In genomic region chr12:93407283-93407962, GRCh38 we compare ENCODE assay signal across 16 cellular contexts. TPM values are rescaled to one million over a fixed set of nuclear protein-coding genes. Genes with fewer than 3 reads are reported as not detected.
DNase-seq lines count a peak whose midpoint lies in the region; ATAC-seq lines count a peak whose summit lies in the region.
"Had no signal": no experiment of that assay in that cellular context is flagged by ENCODE, and none has a peak within 500 bp of the region (broad histone marks: within the 10 kb centered on the region; RNA-seq: fewer than 3 reads in every experiment).

No MANE protein-coding gene starts in this region.

- no peak for ATAC-seq in stimulated activated naive CD8-positive, alpha-beta T cell treated with anti-CD3 and anti-CD28 coated beads, Interleukin-15, Interleukin-2, amounts not matched to agents 100 U/mL and 50 U/mL, for 24 hours
- ATAC-seq in T-helper 17 cell: peak; percentile 18
- ATAC-seq in esophagus mucosa: peak; percentile 31
- ATAC-seq in HG03521 (IDR thresholded peaks at IDR 0.05; ENCODE audit: unreplicated experiment): no peak
- ATAC-seq in GM21786 (IDR thresholded peaks at IDR 0.05; ENCODE audit: unreplicated experiment): no peak
- ATAC-seq in GM18511 (IDR thresholded peaks at IDR 0.05; ENCODE audit: unreplicated experiment): no peak
- ATAC-seq in HG03432 (IDR thresholded peaks at IDR 0.05; ENCODE audit: unreplicated experiment): no peak

- H3K36me3 Mint-ChIP-seq in stimulated activated naive CD8-positive, alpha-beta T cell treated with anti-CD3 and anti-CD28 coated beads, Interleukin-15, Interleukin-2, amounts not matched to agents 100 ng/mL and 50 ng/mL, for 24 hours (ENCODE audit: low read depth): peaks cover 82% of the 10 kb centered on the region
- no peaks in the 10 kb centered on the region for H3K36me3 Mint-ChIP-seq in T-helper 17 cell (ENCODE audit: low read depth)

- H3K27me3 Mint-ChIP-seq in stimulated activated naive CD8-positive, alpha-beta T cell treated with anti-CD3 and anti-CD28 coated beads, Interleukin-15, Interleukin-2, amounts not matched to agents 100 ng/mL and 50 ng/mL, for 24 hours: no peaks in the 10 kb centered on the region
- no peaks in the 10 kb centered on the region for H3K27me3 Mint-ChIP-seq in T-helper 17 cell

- no peaks in the 10 kb centered on the region for H3K9me3 ChIP-seq in T-helper 17 cell (ENCODE audit: control insufficient read depth, low read length, poor library complexity, severe bottlenecking)

- peak overlapping the region; percentile 59 for H3K27ac Mint-ChIP-seq in stimulated activated naive CD8-positive, alpha-beta T cell treated with anti-CD3 and anti-CD28 coated beads, Interleukin-15, Interleukin-2, amounts not matched to agents 100 ng/mL and 50 ng/mL, for 24 hours
- H3K27ac Mint-ChIP-seq in T-helper 17 cell: peak overlapping the region; percentile 84
- H3K27ac Mint-ChIP-seq: T-helper 1 cell treated with Interleukin-12 subunit alpha and Interleukin-12 subunit beta and Interleukin-4 antibody, amounts not matched to agents 30 μg/mL and 1 μg/mL, for 36 hours had no signal

- no peaks in the 10 kb centered on the region for H3K9me3 Mint-ChIP-seq in stimulated activated naive CD8-positive, alpha-beta T cell treated with anti-CD3 and anti-CD28 coated beads, Interleukin-15, Interleukin-2, amounts not matched to agents 100 ng/mL and 50 ng/mL, for 24 hours
- H3K9me3 Mint-ChIP-seq: CD14-positive monocyte; T-helper 1 cell treated with Interleukin-12 subunit alpha and Interleukin-12 subunit beta and Interleukin-4 antibody, amounts not matched to agents 30 μg/mL and 1 μg/mL, for 36 hours had no signal

- H3K4me1 Mint-ChIP-seq in stimulated activated naive CD8-positive, alpha-beta T cell treated with anti-CD3 and anti-CD28 coated beads, Interleukin-15, Interleukin-2, amounts not matched to agents 100 ng/mL and 50 ng/mL, for 24 hours (ENCODE audit: low read depth): peaks cover 55% of the 10 kb centered on the region
- H3K4me1 Mint-ChIP-seq in T-helper 17 cell: peaks cover 11% of the 10 kb centered on the region

- DNase-seq in stimulated activated naive CD8-positive, alpha-beta T cell treated with anti-CD3 and anti-CD28 coated beads, Interleukin-15, Interleukin-2, amounts not matched to agents 100 U/mL and 50 U/mL, for 24 hours: no peak
- DNase-seq in T-helper 17 cell: no peak
- DNase-seq: activated CD4-positive, alpha-beta T cell treated with anti-CD3 and anti-CD28 coated beads for 48 hours; central memory CD4-positive, alpha-beta T cell; Karpas-422; NCI-H1694; NCI-H524 treated with DMSO at 0.1 percent for 48 hours; stimulated activated CD4-positive, alpha-beta T cell treated with anti-CD3 and anti-CD28 coated beads, Interleukin-2, amount 100 ng/mL, for 48 hours had no signal

- no peak overlapping the region for H3K4me3 Mint-ChIP-seq in stimulated activated naive CD8-positive, alpha-beta T cell treated with anti-CD3 and anti-CD28 coated beads, Interleukin-15, Interleukin-2, amounts not matched to agents 100 ng/mL and 50 ng/mL, for 24 hours
- H3K4me3 Mint-ChIP-seq in T-helper 17 cell: no peak overlapping the region
- H3K4me3 Mint-ChIP-seq: CD14-positive monocyte; T-helper 1 cell treated with Interleukin-12 subunit alpha and Interleukin-12 subunit beta and Interleukin-4 antibody, amounts not matched to agents 30 μg/mL and 1 μg/mL, for 36 hours had no signal

RNA-seq across cellular contexts. Expression of gene NUDT4, which starts 29.7 kb away (rescaled TPM):
- total RNA-seq in T-helper 17 cell (10 to 100 TPM; 60.4 to 78.8 TPM), esophagus mucosa (21.6 TPM)

RNA-seq across cellular contexts. Expression of gene UBE2N, which starts 34.3 kb away (rescaled TPM):
- total RNA-seq in T-helper 17 cell: 10 to 100 TPM; 94.1 to 99.6 TPM
- 89.2 TPM for total RNA-seq in esophagus mucosa

RNA-seq across cellular contexts. Expression of gene MRPL42, which starts 59.9 kb away (rescaled TPM):
- 10 to 100 TPM; 34.7 to 39.9 TPM for total RNA-seq in T-helper 17 cell
- total RNA-seq in esophagus mucosa: 47.9 TPM

Comparison
In these comparisons a context has a peak if more than half of its experiments do, and no peak if none do; other contexts are left out.
1. ATAC-seq: peak in T-helper 17 cell (single experiment) and esophagus mucosa (single experiment); none in stimulated activated naive CD8-positive, alpha-beta T cell treated with anti-CD3 and anti-CD28 coated beads, Interleukin-15, Interleukin-2, amounts not matched to agents 100 U/mL and 50 U/mL, for 24 hours (single experiment), HG03521 (single experiment), GM21786 (single experiment), GM18511 (single experiment) and HG03432 (single experiment).